27 cellular contexts compared by ENCODE assay signal in the genomic region with DNA sequence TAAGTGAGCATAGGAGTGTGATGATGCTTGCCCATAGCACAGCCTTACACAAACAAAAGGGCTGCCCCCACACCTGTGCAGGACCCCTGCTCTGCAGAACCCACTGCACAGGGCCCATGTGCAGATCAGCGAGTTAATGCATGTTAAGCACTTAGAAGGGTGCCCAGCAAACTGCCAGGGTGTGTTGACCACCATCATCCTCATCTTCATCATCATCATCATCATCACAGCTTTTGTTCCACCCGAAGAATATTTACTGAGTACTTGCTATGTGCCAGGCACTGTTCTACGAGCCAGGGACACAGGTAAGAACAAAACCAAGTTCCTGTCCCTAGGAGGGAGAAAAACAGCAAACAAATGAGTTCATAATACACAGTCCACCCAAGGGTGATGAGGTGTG. TPM values are rescaled to one million over a fixed set of nuclear protein-coding genes. Genes with fewer than 3 reads are reported as not detected.
"Had no signal": no experiment of that assay in that cellular context is flagged by ENCODE, and none has a peak within 500 bp of the region (broad histone marks: within the 10 kb centered on the region; RNA-seq: fewer than 3 reads in every experiment).

No MANE protein-coding gene starts in this region.

- H3K27ac ChIP-seq: left lung, lower lobe of right lung, neural progenitor cell, ovary, right atrium auricular region, skin epidermis, suprapubic skin, thoracic aorta, upper lobe of right lung had no signal

- H3K4me1 ChIP-seq: left lung, neural progenitor cell had no signal

- DNase-seq: hippocampal formation; left colon; left lung; lower lobe of right lung; mammary epithelial cell; mesenchymal stem cell; naive thymus-derived CD8-positive, alpha-beta T cell; nephron progenitor cell; ovary; stimulated activated CD4-positive, alpha-beta T cell treated with anti-CD3 and anti-CD28 coated beads, Interleukin-12 subunit alpha, Interleukin-12 subunit beta, amount 100 ng/mL, for 4 hours; stimulated activated CD4-positive, alpha-beta T cell treated with anti-CD3 and anti-CD28 coated beads, Interleukin-15, amount 100 ng/mL, for 24 hours; stimulated activated CD4-positive, alpha-beta T cell treated with anti-CD3 and anti-CD28 coated beads, Interleukin-2, amount 100 ng/mL, for 24 hours; stimulated activated CD4-positive, alpha-beta T cell treated with anti-CD3 and anti-CD28 coated beads, Interleukin-4, amount 100 ng/mL, for 1 hour; stimulated activated naive CD4-positive, alpha-beta T cell; tibial artery; trophoblast cell; upper lobe of right lung had no signal

- H3K9ac ChIP-seq: neural progenitor cell had no signal

- ATAC-seq: left colon; left lung; lower lobe of right lung; naive thymus-derived CD8-positive, alpha-beta T cell; sciatic nerve; stimulated activated effector memory CD8-positive, alpha-beta T cell treated with anti-CD3 and anti-CD28 coated beads, Interleukin-12 subunit alpha, Interleukin-12 subunit beta, amount 100 ng/mL, for 72 hours; upper lobe of right lung had no signal

- H3K4me2 ChIP-seq: neural progenitor cell had no signal

- FAIRE-seq: keratinocyte, urothelium cell line had no signal

- H3K27me3 ChIP-seq: left lung, ovary, right atrium auricular region, tibial artery, upper lobe of right lung had no signal

- H3K4me3 ChIP-seq: left lung, lower lobe of right lung, neural progenitor cell, ovary, right atrium auricular region, skin epidermis, suprapubic skin, thoracic aorta, tibial artery, upper lobe of right lung had no signal

- H3K36me3 ChIP-seq: left lung, lower lobe of right lung, neural progenitor cell, ovary, right atrium auricular region, suprapubic skin, thoracic aorta, tibial artery, upper lobe of right lung had no signal

- H3K9me3 ChIP-seq: left lung, lower lobe of right lung, ovary, right atrium auricular region, suprapubic skin, thoracic aorta, tibial artery, upper lobe of right lung had no signal

- H2AFZ ChIP-seq: neural progenitor cell had no signal

RNA-seq across cellular contexts. Expression of a gene that starts 11.9 kb away (rescaled TPM):
- total RNA-seq: mammary epithelial cell; naive thymus-derived CD8-positive, alpha-beta T cell; pulmonary artery endothelial cell had no signal
- polyA plus RNA-seq: keratinocyte; mammary epithelial cell; naive thymus-derived CD8-positive, alpha-beta T cell had no signal
